In the genomic region with DNA sequence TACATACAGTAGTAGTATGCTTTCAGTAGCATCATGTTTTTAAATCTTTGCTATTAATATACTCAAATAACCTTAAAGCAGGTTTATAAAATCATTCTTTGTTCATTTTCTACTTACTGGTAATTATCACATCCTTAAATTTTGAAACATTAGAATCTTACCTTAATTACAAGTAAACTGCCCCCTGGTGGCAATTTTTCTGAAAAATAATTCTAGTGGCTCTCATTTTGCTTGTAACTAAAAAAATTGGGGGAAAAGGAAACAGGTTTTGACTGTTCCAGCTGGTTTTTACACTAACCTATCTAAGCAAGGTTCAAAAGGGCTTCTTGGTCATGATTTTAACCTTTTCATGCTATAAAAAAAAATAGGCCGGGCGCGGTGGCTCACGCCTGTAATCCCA, we compare ENCODE assay signal across 9 cellular contexts. TPM values are rescaled to one million over a fixed set of nuclear protein-coding genes. Genes with fewer than 3 reads are reported as not detected.
DNase-seq lines count a peak whose midpoint lies in the region; TF ChIP-seq lines count a peak whose summit lies in the region.
"Had no signal": no experiment of that assay in that cellular context is flagged by ENCODE, and none has a peak within 500 bp of the region (broad histone marks: within the 10 kb centered on the region; RNA-seq: fewer than 3 reads in every experiment).

No MANE protein-coding gene starts in this region.

- H3K36me3 ChIP-seq in prostate gland: no peaks in the 10 kb centered on the region

- peak; percentile 46 for TF ChIP-seq CTCF in AG04450 (IDR thresholded peaks at IDR 0.05; ENCODE audit: low read depth, low read length)
- no peak for TF ChIP-seq CTCF in prostate gland (IDR thresholded peaks at IDR 0.05)

- DNase-seq in AG04450 (ENCODE audit: low read depth, low spot score) (no peak), G401 (ENCODE audit: low spot score) (peak; percentile 2), RPMI8226 (peak; percentile 52), glomerular visceral epithelial cell (ENCODE audit: extremely low spot score) (peak; percentile 8), prostate gland (ENCODE audit: low spot score) (no peak), HPDE6-E6E7 (ENCODE audit: extremely low spot score) (no peak), HuH-7 (ENCODE audit: low spot score) (no peak)
- DNase-seq in stimulated activated CD4-positive, alpha-beta T cell treated with anti-CD3 and anti-CD28 coated beads, Interleukin-15, amount 100 ng/mL, for 24 hours: no peak
- DNase-seq: retina had no signal

- in situ Hi-C loops in G401 (cut with HindIII; ENCODE audit: low sequenced_read_pairs): no loop called here

- POLR2A ChIA-PET in AG04450 (lab: Yijun Ruan, JAX): no interaction called here

- H3K27ac ChIP-seq in AG04450 (ENCODE audit: low read depth, low read length) (no peak overlapping the region), prostate gland (no peak overlapping the region)

- H3K27me3 ChIP-seq in AG04450 (ENCODE audit: control insufficient read depth, insufficient read depth, low read length): no peaks in the 10 kb centered on the region
- H3K27me3 ChIP-seq in prostate gland (replicated peaks; ENCODE audit: insufficient read depth): no peaks in the 10 kb centered on the region

- no peaks in the 10 kb centered on the region for H3K4me1 ChIP-seq in prostate gland (replicated peaks)

- 92% methylated on average over 4 of the region's 4 CpGs for WGBS in prostate gland

- CTCF ChIA-PET in AG04450 (lab: Charles Lee): interaction anchor here (0.6 to 1.6 kb wide), 6 partner anchors 8 to 50 kb away, joined by 3 to 9 read pairs (median 5); no protein-coding TSS in a partner anchor

- no peaks in the 10 kb centered on the region for H3K9me3 ChIP-seq in AG04450 (ENCODE audit: control insufficient read depth, insufficient read depth, low read length)
- H3K9me3 ChIP-seq in prostate gland: no peaks in the 10 kb centered on the region

- no peak overlapping the region for H3K4me3 ChIP-seq in AG04450 (ENCODE audit: low read depth, low read length)
- H3K4me3 ChIP-seq in prostate gland: no peak overlapping the region

- intact Hi-C loops in prostate gland (cut with DNase I): no loop called here

- no peak for TF ChIP-seq POLR2A in prostate gland (IDR thresholded peaks at IDR 0.05)

RNA-seq across cellular contexts. Expression of a gene that starts 18.5 kb away (rescaled TPM):
- 0.01 and 0.04 TPM in 2 replicates for polyA plus RNA-seq in AG04450 (2011; rRNA removed)
- polyA minus RNA-seq in AG04450 (2011; rRNA and poly(A)+ RNA removed): 0.04 and 0.09 TPM in 2 replicates
- total RNA-seq in G401 (2014; rRNA removed; shearing (Covaris generic)): not detected in 2 replicates
- 10 to 100 TPM in 1 of 2 donors, under 1 TPM in 1; 0.32 to 37.5 TPM for total RNA-seq in prostate gland

RNA-seq across cellular contexts. Expression of a gene that starts 27.2 kb away (rescaled TPM):
- polyA plus RNA-seq in AG04450 (2011; rRNA removed): 63.2 and 82.9 TPM in 2 replicates
- 41.1 and 71.3 TPM in 2 replicates for polyA minus RNA-seq in AG04450 (2011; rRNA and poly(A)+ RNA removed)
- total RNA-seq in G401 (2014; rRNA removed; shearing (Covaris generic)): 71.4 and 95.1 TPM in 2 replicates
- 10 to 100 TPM; 61.4 to 71.6 TPM for total RNA-seq in prostate gland

RNA-seq across cellular contexts. Expression of a gene that starts 27.9 kb away (rescaled TPM):
- polyA plus RNA-seq in AG04450 (2011; rRNA removed): 46.2 and 53.6 TPM in 2 replicates
- 103 and 110 TPM in 2 replicates for polyA minus RNA-seq in AG04450 (2011; rRNA and poly(A)+ RNA removed)
- 49.5 and 60.1 TPM in 2 replicates for total RNA-seq in G401 (2014; rRNA removed; shearing (Covaris generic))
- total RNA-seq in prostate gland: 10 to 100 TPM; 36.5 to 77.7 TPM

Comparison
In these comparisons a context has a peak if more than half of its experiments do, and no peak if none do; other contexts are left out.
1. DNase-seq: peak in G401 (single experiment), RPMI8226 (single experiment) and glomerular visceral epithelial cell (single experiment); none in AG04450 (single experiment), prostate gland (single experiment), stimulated activated CD4-positive, alpha-beta T cell treated with anti-CD3 and anti-CD28 coated beads, Interleukin-15, amount 100 ng/mL, for 24 hours (single experiment), HPDE6-E6E7 (single experiment) and HuH-7 (single experiment).